13 cellular contexts compared by ENCODE assay signal in genomic region chr20:37516697-37517370, GRCh38. TPM values are rescaled to one million over a fixed set of nuclear protein-coding genes. Genes with fewer than 3 reads are reported as not detected.
DNase-seq lines count a peak whose midpoint lies in the region; ATAC-seq and TF ChIP-seq lines count a peak whose summit lies in the region.
"Had no signal": no experiment of that assay in that cellular context is flagged by ENCODE, and none has a peak within 500 bp of the region (broad histone marks: within the 10 kb centered on the region; RNA-seq: fewer than 3 reads in every experiment).

No MANE protein-coding gene starts in this region.

- H3K27me3 Mint-ChIP-seq in endodermal cell (ENCODE audit: insufficient read depth): peaks cover 4% of the 10 kb centered on the region
- H3K27me3 Mint-ChIP-seq: activated CD4-positive, alpha-beta memory T cell treated with anti-CD3 and anti-CD28 coated beads for 36 hours had no signal

- peaks cover 93% of the 10 kb centered on the region for H3K79me2 ChIP-seq in osteoblast (ENCODE audit: insufficient read depth, low read length)

- no peak for ATAC-seq in HG03139 (IDR thresholded peaks at IDR 0.05; ENCODE audit: unreplicated experiment)

- H3K36me3 Mint-ChIP-seq in endodermal cell (ENCODE audit: low read depth): peaks cover 58% of the 10 kb centered on the region

- H3K9me3 Mint-ChIP-seq in endodermal cell: no peaks in the 10 kb centered on the region
- H3K9me3 Mint-ChIP-seq: activated CD4-positive, alpha-beta memory T cell treated with anti-CD3 and anti-CD28 coated beads for 36 hours; immature natural killer cell had no signal

- H3K4me1 ChIP-seq in endodermal cell (ENCODE audit: control insufficient read depth, insufficient read depth, low read length) (peaks cover 11% of the 10 kb centered on the region), osteoblast (ENCODE audit: insufficient read depth, low read length) (peaks cover 10% of the 10 kb centered on the region)

- H3K27ac Mint-ChIP-seq in endodermal cell: peak overlapping the region; percentile 8
- H3K27ac Mint-ChIP-seq: activated CD4-positive, alpha-beta memory T cell treated with anti-CD3 and anti-CD28 coated beads for 36 hours had no signal

- H4K20me1 ChIP-seq in osteoblast (ENCODE audit: insufficient read depth, low read length): peaks cover 69% of the 10 kb centered on the region

- H3K9ac ChIP-seq in endodermal cell (ENCODE audit: extremely low read depth, low read length, poor library complexity, severe bottlenecking): no peak overlapping the region

- no peak overlapping the region for H3K4me3 ChIP-seq in endodermal cell (ENCODE audit: low read length)
- H3K4me3 ChIP-seq in osteoblast (ENCODE audit: insufficient read depth, low read length): no peak overlapping the region

- H3K36me3 ChIP-seq in endodermal cell (ENCODE audit: control insufficient read depth, insufficient read depth, low read length) (peaks cover 51% of the 10 kb centered on the region), osteoblast (ENCODE audit: insufficient read depth, low read length) (peaks cover 24% of the 10 kb centered on the region)

- H3K27me3 ChIP-seq in endodermal cell (ENCODE audit: control insufficient read depth, insufficient read depth, low read length, poor library complexity, severe bottlenecking) (no peaks in the 10 kb centered on the region), osteoblast (ENCODE audit: insufficient read depth, low read length) (no peaks in the 10 kb centered on the region)

- H3K27ac ChIP-seq in endodermal cell (ENCODE audit: low read depth, low read length) (peak overlapping the region; percentile 73), osteoblast (ENCODE audit: low read depth, low read length) (no peak overlapping the region)
- H3K27ac ChIP-seq: neutrophil had no signal

- WGBS in endodermal cell (ENCODE audit: insufficient coverage in 1 of 2, insufficient read length in 1 of 2), 2 experiments: 88 to 93% methylated on average over 5 to 10 of the region's 10 CpGs

- peaks cover 46% of the 10 kb centered on the region for H3K4me1 Mint-ChIP-seq in endodermal cell

- TF ChIP-seq CTCF in endodermal cell (conservative IDR thresholded peaks at IDR 0.05) (no peak), osteoblast (IDR thresholded peaks at IDR 0.05; ENCODE audit: extremely low read depth, low read depth, low read length) (no peak)

- DNase-seq in DMS 273 (lab: John Stamatoyannopoulos, UW; ENCODE audit: unreplicated experiment) (peak; percentile 97), NCI-H2171 treated with DMSO at 0.1 percent for 48 hours (lab: John Stamatoyannopoulos, UW) (peak; percentile 100), endodermal cell (peak; percentile 17), osteoblast (ENCODE audit: insufficient read length, low spot score, missing footprints) (peak; percentile 88), dedifferentiated amniotic fluid mesenchymal stem cell (ENCODE audit: extremely low spot score) (no peak)
- no peak for DNase-seq in activated CD8-positive, alpha-beta memory T cell treated with anti-CD3 and anti-CD28 coated beads, Interleukin-2, amount 50 U/mL, for 4 hours
- no peak for DNase-seq in activated CD4-positive, alpha-beta T cell treated with anti-CD3 and anti-CD28 coated beads, Interleukin-2, amount 50 U/mL, for 1 hour
- DNase-seq: activated CD4-positive, alpha-beta memory T cell treated with anti-CD3 and anti-CD28 coated beads for 36 hours; immature natural killer cell; NCI-H774; stimulated activated CD4-positive, alpha-beta T cell treated with anti-CD3 and anti-CD28 coated beads, Interleukin-2, amount 100 ng/mL, for 48 hours had no signal

- H3K9me3 ChIP-seq in endodermal cell (ENCODE audit: control insufficient read depth, low read length) (no peaks in the 10 kb centered on the region), osteoblast (ENCODE audit: low read depth, low read length) (no peaks in the 10 kb centered on the region)

- no peak overlapping the region for H2AFZ ChIP-seq in osteoblast (ENCODE audit: low read length)

- H3K4me2 ChIP-seq in osteoblast (ENCODE audit: insufficient read depth, low read length): no peak overlapping the region

- H3K4me3 Mint-ChIP-seq in endodermal cell: no peak overlapping the region
- H3K4me3 Mint-ChIP-seq: activated CD4-positive, alpha-beta memory T cell treated with anti-CD3 and anti-CD28 coated beads for 36 hours; immature natural killer cell had no signal

RNA-seq across cellular contexts. Expression of gene NNAT, which starts 4.2 kb away (rescaled TPM):
- total RNA-seq in endodermal cell: 10 to 100 TPM; 16.8 to 27.3 TPM
- polyA plus RNA-seq in endodermal cell (2013, experiment 1 of 2): 413 TPM
- 384 TPM for polyA plus RNA-seq in endodermal cell (2013, experiment 2 of 2)
- total RNA-seq in osteoblast: not detected in 2 replicates

RNA-seq across cellular contexts. Expression of gene BLCAP, which starts 10.8 kb away (rescaled TPM):
- total RNA-seq in endodermal cell (10 to 100 TPM; 32.5 to 56.5 TPM), osteoblast (35.4 and 39.1 TPM in 2 replicates)
- 51.9 TPM for polyA plus RNA-seq in endodermal cell (2013, experiment 1 of 2)
- polyA plus RNA-seq in endodermal cell (2013, experiment 2 of 2): 45.0 TPM

Comparison
In these comparisons a context has a peak if more than half of its experiments do, and no peak if none do; other contexts are left out.
1. DNase-seq: peak in DMS 273 (single experiment), NCI-H2171 treated with DMSO at 0.1 percent for 48 hours (single experiment), endodermal cell (single experiment) and osteoblast (single experiment); none in dedifferentiated amniotic fluid mesenchymal stem cell (single experiment), activated CD8-positive, alpha-beta memory T cell treated with anti-CD3 and anti-CD28 coated beads, Interleukin-2, amount 50 U/mL, for 4 hours (single experiment) and activated CD4-positive, alpha-beta T cell treated with anti-CD3 and anti-CD28 coated beads, Interleukin-2, amount 50 U/mL, for 1 hour (single experiment).
2. RNA of gene NNAT, which starts 4.2 kb away (total RNA-seq): 16.8 to 27.3 TPM in endodermal cell; not detected in osteoblast; every median in the first group is over 10 times any median in the second.